ENCODE assay signal across 18 cellular contexts in the genomic region with DNA sequence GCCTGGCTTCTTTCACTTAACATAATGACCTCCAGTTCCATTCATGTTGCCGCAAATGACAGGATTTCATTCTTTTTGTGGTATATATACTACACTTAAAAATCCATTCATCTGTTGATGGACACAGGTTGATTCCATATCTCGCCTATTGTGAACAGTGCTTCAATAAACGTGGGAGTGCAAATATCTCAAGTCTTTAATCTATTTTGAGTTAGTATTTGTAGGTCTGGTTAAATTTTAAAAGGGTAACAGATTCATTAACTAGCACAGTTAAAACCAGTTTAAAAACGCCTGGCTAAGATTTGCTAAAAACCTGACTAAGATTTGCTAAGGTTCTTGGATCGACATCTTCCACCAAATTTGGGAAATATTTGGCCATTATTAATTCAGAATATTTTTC. TPM values are rescaled to one million over a fixed set of nuclear protein-coding genes. Genes with fewer than 3 reads are reported as not detected.
A peak's percentile ranks its signal among the peaks of the same experiment; 100 is the strongest.
DNase-seq lines count a peak whose midpoint lies in the region; ATAC-seq, FAIRE-seq and TF ChIP-seq lines count a peak whose summit lies in the region.
"Had no signal": no experiment of that assay in that cellular context is flagged by ENCODE, and none has a peak within 500 bp of the region (broad histone marks: within the 10 kb centered on the region; RNA-seq: fewer than 3 reads in every experiment).

No MANE protein-coding gene starts in this region.

- ATAC-seq in HG03565 (IDR thresholded peaks at IDR 0.05; ENCODE audit: unreplicated experiment), result no peak
- ATAC-seq: A549, GM12878, GM23338, K562 had no signal

- peak; percentile 6 for FAIRE-seq in D721Med (lab: Jason Lieb, UNC)
- FAIRE-seq: A549, GM12878, K562 had no signal

- in situ Hi-C loops in Caki2 (cut with HindIII; ENCODE audit: low pct_unique_long_range_greater_than_20kb, low sequenced_read_pairs), result no loop called here

- peak overlapping the region; percentile 5 for H3K27ac ChIP-seq in cingulate gyrus (ENCODE audit: low read depth, low read length)
- H3K27ac ChIP-seq: A549, C4-2B had no signal

- TF ChIP-seq CTCF in D721Med (IDR thresholded peaks at IDR 0.05; ENCODE audit: insufficient read depth, missing control alignments), result no peak

- DNase-seq in Caki2 (ENCODE audit: low read depth), result peak; percentile 41
- no peak for DNase-seq in D721Med (ENCODE audit: insufficient read length, low spot score)
- DNase-seq in renal cortical epithelial cell (ENCODE audit: low read depth), result peak; percentile 75
- DNase-seq in NCI-H524 treated with DMSO at 0.1 percent for 48 hours (lab: John Stamatoyannopoulos, UW), result no peak
- DNase-seq in amniotic stem cell (lab: John Stamatoyannopoulos, UW), result no peak
- DNase-seq: BE2C; CD4-positive, alpha-beta memory T cell; COR-L47; DMS79; H9 had no signal

RNA-seq across cellular contexts. Expression of gene CRB1, which starts 45.7 kb away (rescaled TPM):
- 0.30 TPM in 1 of 2 replicates, not detected in the other for total RNA-seq in Caki2 (2014; rRNA removed; shearing (Covaris generic); ENCODE audit: low replicate concordance)
- 0.25 TPM in 1 of 2 replicates, not detected in the other for total RNA-seq in renal cortical epithelial cell
- total RNA-seq: G401, H9, K562 had no signal

Comparison
In these comparisons a context has a peak if more than half of its experiments do, and no peak if none do; other contexts are left out.
1. DNase-seq: peak in Caki2 (single experiment) and renal cortical epithelial cell (single experiment); none in D721Med (single experiment), NCI-H524 treated with DMSO at 0.1 percent for 48 hours (single experiment) and amniotic stem cell (single experiment).